8 cellular contexts compared by ENCODE assay signal in the genomic region with DNA sequence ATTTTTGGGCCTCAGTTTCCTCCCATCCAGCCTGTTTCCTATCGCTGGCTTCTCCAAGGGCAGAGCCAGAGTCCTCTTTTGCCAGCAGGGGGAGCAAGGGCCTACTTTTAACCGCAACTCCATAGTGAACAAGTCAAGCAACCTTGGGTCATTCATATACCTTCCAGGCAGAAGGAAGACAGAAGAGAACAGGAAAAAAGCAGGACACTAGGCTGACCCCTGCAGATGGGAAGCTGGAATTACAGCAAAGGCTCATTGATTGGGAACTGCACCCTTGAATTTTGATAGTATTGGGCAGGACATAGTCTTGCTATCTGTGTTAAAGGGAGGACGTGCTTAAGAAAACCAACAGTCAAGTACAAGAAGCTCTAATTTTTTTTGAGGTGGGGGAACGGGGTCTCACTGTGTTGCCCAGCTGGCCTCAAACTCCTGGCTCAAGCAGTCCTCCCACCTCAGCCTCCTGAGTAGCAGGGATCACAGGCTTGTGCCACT. TPM values are rescaled to one million over a fixed set of nuclear protein-coding genes. Genes with fewer than 3 reads are reported as not detected.
DNase-seq lines count a peak whose midpoint lies in the region; ATAC-seq and TF ChIP-seq lines count a peak whose summit lies in the region.

No MANE protein-coding gene starts in this region.

- peak; percentile 73 to 87 for ATAC-seq in upper lobe of left lung (ENCODE audit: low FRiP score in 2 of 2)

- H4K20me1 ChIP-seq in Karpas-422 (ENCODE audit: insufficient read depth, low read depth, low read length) (peaks cover 6% of the 10 kb centered on the region; the same call in 1 of the 2 replicates), OCI-LY1 (ENCODE audit: insufficient read depth, low read length) (no peaks in the 10 kb centered on the region)

- no peak for TF ChIP-seq EP300 in upper lobe of left lung (IDR thresholded peaks at IDR 0.05)

- H3K9ac ChIP-seq in Karpas-422 (ENCODE audit: low read length) (no peak overlapping the region), OCI-LY1 (ENCODE audit: low read length) (no peak overlapping the region)

- H3K9me3 ChIP-seq in Karpas-422 (ENCODE audit: low read length) (no peaks in the 10 kb centered on the region), OCI-LY1 (ENCODE audit: low read length) (no peaks in the 10 kb centered on the region), neutrophil (no peaks in the 10 kb centered on the region), upper lobe of left lung (no peaks in the 10 kb centered on the region)

- H3K27ac ChIP-seq in Karpas-422 (ENCODE audit: low read length) (no peak overlapping the region), OCI-LY1 (ENCODE audit: low read depth, low read length, poor library complexity, severe bottlenecking) (no peak overlapping the region), neutrophil (no peak overlapping the region), upper lobe of left lung (no peak overlapping the region)

- TF ChIP-seq POLR2A in upper lobe of left lung (IDR thresholded peaks at IDR 0.05): no peak

- H3K27me3 ChIP-seq in Karpas-422 (ENCODE audit: low read length): no peaks in the 10 kb centered on the region
- H3K27me3 ChIP-seq in OCI-LY1 (ENCODE audit: insufficient read depth, low read length): no peaks in the 10 kb centered on the region
- H3K27me3 ChIP-seq in neutrophil: no peaks in the 10 kb centered on the region
- H3K27me3 ChIP-seq in upper lobe of left lung: no peaks in the 10 kb centered on the region

- peak; percentile 71 for DNase-seq in D341Med (ENCODE audit: low spot score)
- DNase-seq in Karpas-422: peak; percentile 82
- DNase-seq in activated T-cell treated with anti-CD3 and anti-CD28 coated beads, Interleukin-2, amount 50 U/mL, for 1 hour: peak; percentile 50
- peak; percentile 91 for DNase-seq in fibroblast of mammary gland (ENCODE audit: low read depth)
- peak in 1 of 2 donors; percentile 70 for DNase-seq in upper lobe of left lung
- DNase-seq in GOT3 (lab: John Stamatoyannopoulos, UW): no peak

- H3K9me2 ChIP-seq in Karpas-422 (replicated peaks; ENCODE audit: insufficient read depth, low read length) (no peaks in the 10 kb centered on the region), OCI-LY1 (ENCODE audit: low read depth, low read length) (no peaks in the 10 kb centered on the region)

- no peak overlapping the region for H3K4me2 ChIP-seq in Karpas-422 (ENCODE audit: low read depth, low read length, poor library complexity, severe bottlenecking)
- no peak overlapping the region for H3K4me2 ChIP-seq in OCI-LY1 (ENCODE audit: low read length)

- H3F3A ChIP-seq in OCI-LY1 (ENCODE audit: insufficient read depth, low read length): no peaks in the 10 kb centered on the region

- 52 to 55% methylated on average over 4 of the region's 4 CpGs for WGBS in upper lobe of left lung, 2 donors

- TF ChIP-seq CTCF in OCI-LY1 (IDR thresholded peaks at IDR 0.05; ENCODE audit: low read length) (peak; percentile 95), fibroblast of mammary gland (conservative IDR thresholded peaks at IDR 0.05; ENCODE audit: control insufficient read depth, insufficient read depth, low read depth, low read length) (peak; percentile 96), neutrophil (IDR thresholded peaks at IDR 0.05) (peak; percentile 14), upper lobe of left lung (IDR thresholded peaks at IDR 0.05) (peak; percentile 69 to 85 (median 81))

- H3K36me3 ChIP-seq in Karpas-422 (ENCODE audit: insufficient read depth, low read length): no peaks in the 10 kb centered on the region
- H3K36me3 ChIP-seq in OCI-LY1 (ENCODE audit: insufficient read depth, low read length): no peaks in the 10 kb centered on the region
- peaks cover 6% of the 10 kb centered on the region for H3K36me3 ChIP-seq in neutrophil
- H3K36me3 ChIP-seq in upper lobe of left lung: peaks cover 0 to 30% (median 14%) of the 10 kb centered on the region in 4 donors

- H2AFZ ChIP-seq in Karpas-422 (ENCODE audit: low read length) (no peak overlapping the region), OCI-LY1 (ENCODE audit: low read length) (no peak overlapping the region)

- H3K4me1 ChIP-seq in Karpas-422 (ENCODE audit: low read length): no peaks in the 10 kb centered on the region
- H3K4me1 ChIP-seq in OCI-LY1 (ENCODE audit: insufficient read depth, low read length, severe bottlenecking): peaks cover 11% of the 10 kb centered on the region
- H3K4me1 ChIP-seq in neutrophil (ENCODE audit: control insufficient read depth in 1 of 2, insufficient read depth in 1 of 2, low read depth in 1 of 2, low read length in 1 of 2): no peaks in the 10 kb centered on the region
- peaks cover 0 to 13% (median 2%) of the 10 kb centered on the region in 4 donors for H3K4me1 ChIP-seq in upper lobe of left lung

- no peaks in the 10 kb centered on the region; the same call in 1 of the 2 replicates for H3K79me2 ChIP-seq in Karpas-422 (ENCODE audit: low read length)
- no peaks in the 10 kb centered on the region for H3K79me2 ChIP-seq in OCI-LY1 (ENCODE audit: insufficient read depth, low read length)

- no peak overlapping the region for H3K4me3 ChIP-seq in Karpas-422 (ENCODE audit: low read length)
- H3K4me3 ChIP-seq in OCI-LY1 (ENCODE audit: low read depth, low read length, poor library complexity, severe bottlenecking): no peak overlapping the region
- H3K4me3 ChIP-seq in fibroblast of mammary gland (ENCODE audit: control insufficient read depth, low read depth, low read length): no peak overlapping the region
- no peak overlapping the region for H3K4me3 ChIP-seq in neutrophil (ENCODE audit: low read depth in 1 of 2, low read length in 1 of 2)
- no peak overlapping the region for H3K4me3 ChIP-seq in upper lobe of left lung

RNA-seq across cellular contexts. Expression of gene QRFP, which starts 30.1 kb away (rescaled TPM):
- total RNA-seq in Karpas-422 (2014; rRNA removed; shearing (Covaris generic); ENCODE audit: low replicate concordance): not detected in 2 replicates
- total RNA-seq in upper lobe of left lung: not detected

RNA-seq across cellular contexts. Expression of gene ABL1, which starts 31.5 kb away (rescaled TPM):
- total RNA-seq in Karpas-422 (2014; rRNA removed; shearing (Covaris generic); ENCODE audit: low replicate concordance): 9.9 and 21.5 TPM in 2 replicates
- total RNA-seq in upper lobe of left lung: 10 to 100 TPM; 39.8 to 56.5 (median 47.0) TPM

Comparison
In these comparisons a context has a peak if more than half of its experiments do, and no peak if none do; other contexts are left out.
1. CTCF ChIP-seq: peak in every context shown above with its lines; median percentile 96 in fibroblast of mammary gland; 95 in OCI-LY1; 81 in upper lobe of left lung; 14 in neutrophil.